Comparison of ENCODE assay signal across 1 cellular context in the genomic region with DNA sequence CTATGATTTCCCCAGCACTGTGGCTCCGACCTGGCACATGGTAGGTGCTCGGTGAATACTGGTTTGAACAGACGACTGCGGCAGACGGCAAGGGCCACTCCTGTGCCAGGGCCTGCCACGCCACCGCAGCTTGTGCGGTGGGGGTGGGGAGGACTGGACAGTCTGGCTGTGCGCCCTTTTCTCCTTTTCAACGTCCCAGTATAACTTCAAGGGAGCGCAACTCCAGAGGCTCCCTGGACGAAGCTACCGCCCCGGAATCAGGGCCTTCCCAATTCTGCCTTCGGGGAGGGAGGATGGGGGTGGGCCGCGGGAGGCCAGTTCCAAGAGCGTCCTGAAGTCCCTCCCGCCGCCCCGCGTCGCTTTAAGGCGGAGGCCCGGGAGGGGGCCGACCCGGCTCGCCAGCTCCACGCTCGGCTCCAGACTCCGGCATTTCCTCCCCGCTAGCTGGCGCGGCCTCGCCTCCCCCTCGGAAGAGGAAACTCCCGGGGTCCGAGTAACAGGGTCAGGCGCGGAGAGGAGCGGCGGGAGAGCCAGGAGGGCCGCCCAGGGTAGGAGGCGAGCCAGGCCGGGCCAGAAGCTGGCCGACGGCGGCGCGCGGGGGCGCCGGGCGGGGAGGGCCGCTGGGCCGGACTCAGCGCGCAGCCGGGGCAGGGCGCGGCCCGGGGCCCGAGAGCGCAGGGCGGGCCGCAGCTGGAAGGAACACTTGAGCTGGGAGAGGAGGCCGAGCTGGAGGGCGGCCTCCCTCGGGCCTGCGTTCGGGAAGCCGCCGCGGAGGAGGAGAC.
TF ChIP-seq lines count a peak whose summit lies in the region.

A gene (plus strand): TSS at position 388 of the 782 bp plus-strand sequence. CDS start 498 bp downstream, outside the sequence.

TF ChIP-seq in K562, 482 proteins besides CTCF, POLR2A, EP300 and RAD21 (continued from another document and continues in another):
- TF ChIP-seq, protein P1, sequence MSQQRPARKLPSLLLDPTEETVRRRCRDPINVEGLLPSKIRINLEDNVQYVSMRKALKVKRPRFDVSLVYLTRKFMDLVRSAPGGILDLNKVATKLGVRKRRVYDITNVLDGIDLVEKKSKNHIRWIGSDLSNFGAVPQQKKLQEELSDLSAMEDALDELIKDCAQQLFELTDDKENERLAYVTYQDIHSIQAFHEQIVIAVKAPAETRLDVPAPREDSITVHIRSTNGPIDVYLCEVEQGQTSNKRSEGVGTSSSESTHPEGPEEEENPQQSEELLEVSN (IDR thresholded peaks at IDR 0.05; ENCODE audit: borderline replicate concordance in 1 of 2, extremely low read depth in 1 of 2, insufficient read depth in 1 of 2, insufficient read length in 1 of 2, low read depth in 1 of 2, low read length in 1 of 2, poor library complexity in 1 of 2, severe bottlenecking in 1 of 2): peak in 1 of 2 experiments; percentile 34
- TF ChIP-seq GATAD2B (IDR thresholded peaks at IDR 0.05; ENCODE audit: borderline replicate concordance) (peak; percentile 52; the same call in 1 of the 2 replicates), ATF7 (IDR thresholded peaks at IDR 0.05) (peak; percentile 50; the same call in 1 of the 2 replicates), HMGN3 (IDR thresholded peaks at IDR 0.05; ENCODE audit: borderline replicate concordance, extremely low read depth, insufficient read length, low read depth, low read length) (peak; percentile 13), SUPT5H (IDR thresholded peaks at IDR 0.05) (peak; percentile 50; the same call in 1 of the 2 replicates), RBBP5 (IDR thresholded peaks at IDR 0.05; ENCODE audit: borderline replicate concordance, insufficient read depth, low read length, poor library complexity, severe bottlenecking) (peak; percentile 58), POLR2B (IDR thresholded peaks at IDR 0.05; ENCODE audit: low read depth, partially characterized antibody) (peak; percentile 39), NRF1 (conservative IDR thresholded peaks at IDR 0.05 in 1 of 2, IDR thresholded peaks at IDR 0.05 in 1 of 2) (peak in 1 of 2 experiments; percentile 13; a peak in 1 of 4 replicates), NEUROD1 (IDR thresholded peaks at IDR 0.05; ENCODE audit: borderline replicate concordance, low read depth, low read length, partially characterized antibody) (peak; percentile 28), STAT5A (IDR thresholded peaks at IDR 0.05; ENCODE audit: borderline replicate concordance, low read length) (no peak), ZNF561 (CRISPR knock-in tag; conservative IDR thresholded peaks at IDR 0.05) (no peak), ZNF133 (CRISPR knock-in tag; IDR thresholded peaks at IDR 0.05) (no peak), TFAM (CRISPR knock-in tag; conservative IDR thresholded peaks at IDR 0.05) (no peak), MTA3 (IDR thresholded peaks at IDR 0.05; ENCODE audit: borderline replicate concordance) (peak; percentile 41; the same call in 1 of the 2 replicates), MAZ (CRISPR knock-in tag; conservative IDR thresholded peaks at IDR 0.05 in 1 of 2, IDR thresholded peaks at IDR 0.05 in 1 of 2) (peak; percentile 53 to 83; a peak in 3 of 4 replicates), FOXK2 (conservative IDR thresholded peaks at IDR 0.05 in 1 of 2, IDR thresholded peaks at IDR 0.05 in 1 of 2; ENCODE audit: low read depth in 2 of 2) (0 out of 4 replicates have a peak, but pooled peaks of 1 of the 2 experiments have one; percentile 28), ZFX (CRISPR knock-in tag; IDR thresholded peaks at IDR 0.05) (peak; percentile 93), MYC (IDR thresholded peaks at IDR 0.05; ENCODE audit: low read depth, low read length) (0 out of 2 replicates have a peak, but pooled peaks have one; percentile 12), MYC (CRISPR knock-in tag; IDR thresholded peaks at IDR 0.05; ENCODE audit: borderline replicate concordance, low read depth) (no peak), L3MBTL2 (IDR thresholded peaks at IDR 0.05) (peak; percentile 54; the same call in 1 of the 2 replicates), MXI1 (IDR thresholded peaks at IDR 0.05; ENCODE audit: low read depth, low read length) (no peak), KDM5B (IDR thresholded peaks at IDR 0.05; ENCODE audit: insufficient replicate concordance, low read depth, low read length) (peak; percentile 64), YY1 (IDR thresholded peaks at IDR 0.05; ENCODE audit: borderline replicate concordance in 1 of 3, control insufficient read depth in 1 of 3, extremely low read depth in 1 of 3, insufficient read depth in 3 of 3, insufficient read length in 1 of 3, insufficient replicate concordance in 2 of 3, low read depth in 1 of 3, low read length in 2 of 3) (peak in 1 of 3 experiments; percentile 7), CXXC5 (CRISPR knock-in tag; IDR thresholded peaks at IDR 0.05) (peak; percentile 68)
- TF ChIP-seq, protein P2, sequence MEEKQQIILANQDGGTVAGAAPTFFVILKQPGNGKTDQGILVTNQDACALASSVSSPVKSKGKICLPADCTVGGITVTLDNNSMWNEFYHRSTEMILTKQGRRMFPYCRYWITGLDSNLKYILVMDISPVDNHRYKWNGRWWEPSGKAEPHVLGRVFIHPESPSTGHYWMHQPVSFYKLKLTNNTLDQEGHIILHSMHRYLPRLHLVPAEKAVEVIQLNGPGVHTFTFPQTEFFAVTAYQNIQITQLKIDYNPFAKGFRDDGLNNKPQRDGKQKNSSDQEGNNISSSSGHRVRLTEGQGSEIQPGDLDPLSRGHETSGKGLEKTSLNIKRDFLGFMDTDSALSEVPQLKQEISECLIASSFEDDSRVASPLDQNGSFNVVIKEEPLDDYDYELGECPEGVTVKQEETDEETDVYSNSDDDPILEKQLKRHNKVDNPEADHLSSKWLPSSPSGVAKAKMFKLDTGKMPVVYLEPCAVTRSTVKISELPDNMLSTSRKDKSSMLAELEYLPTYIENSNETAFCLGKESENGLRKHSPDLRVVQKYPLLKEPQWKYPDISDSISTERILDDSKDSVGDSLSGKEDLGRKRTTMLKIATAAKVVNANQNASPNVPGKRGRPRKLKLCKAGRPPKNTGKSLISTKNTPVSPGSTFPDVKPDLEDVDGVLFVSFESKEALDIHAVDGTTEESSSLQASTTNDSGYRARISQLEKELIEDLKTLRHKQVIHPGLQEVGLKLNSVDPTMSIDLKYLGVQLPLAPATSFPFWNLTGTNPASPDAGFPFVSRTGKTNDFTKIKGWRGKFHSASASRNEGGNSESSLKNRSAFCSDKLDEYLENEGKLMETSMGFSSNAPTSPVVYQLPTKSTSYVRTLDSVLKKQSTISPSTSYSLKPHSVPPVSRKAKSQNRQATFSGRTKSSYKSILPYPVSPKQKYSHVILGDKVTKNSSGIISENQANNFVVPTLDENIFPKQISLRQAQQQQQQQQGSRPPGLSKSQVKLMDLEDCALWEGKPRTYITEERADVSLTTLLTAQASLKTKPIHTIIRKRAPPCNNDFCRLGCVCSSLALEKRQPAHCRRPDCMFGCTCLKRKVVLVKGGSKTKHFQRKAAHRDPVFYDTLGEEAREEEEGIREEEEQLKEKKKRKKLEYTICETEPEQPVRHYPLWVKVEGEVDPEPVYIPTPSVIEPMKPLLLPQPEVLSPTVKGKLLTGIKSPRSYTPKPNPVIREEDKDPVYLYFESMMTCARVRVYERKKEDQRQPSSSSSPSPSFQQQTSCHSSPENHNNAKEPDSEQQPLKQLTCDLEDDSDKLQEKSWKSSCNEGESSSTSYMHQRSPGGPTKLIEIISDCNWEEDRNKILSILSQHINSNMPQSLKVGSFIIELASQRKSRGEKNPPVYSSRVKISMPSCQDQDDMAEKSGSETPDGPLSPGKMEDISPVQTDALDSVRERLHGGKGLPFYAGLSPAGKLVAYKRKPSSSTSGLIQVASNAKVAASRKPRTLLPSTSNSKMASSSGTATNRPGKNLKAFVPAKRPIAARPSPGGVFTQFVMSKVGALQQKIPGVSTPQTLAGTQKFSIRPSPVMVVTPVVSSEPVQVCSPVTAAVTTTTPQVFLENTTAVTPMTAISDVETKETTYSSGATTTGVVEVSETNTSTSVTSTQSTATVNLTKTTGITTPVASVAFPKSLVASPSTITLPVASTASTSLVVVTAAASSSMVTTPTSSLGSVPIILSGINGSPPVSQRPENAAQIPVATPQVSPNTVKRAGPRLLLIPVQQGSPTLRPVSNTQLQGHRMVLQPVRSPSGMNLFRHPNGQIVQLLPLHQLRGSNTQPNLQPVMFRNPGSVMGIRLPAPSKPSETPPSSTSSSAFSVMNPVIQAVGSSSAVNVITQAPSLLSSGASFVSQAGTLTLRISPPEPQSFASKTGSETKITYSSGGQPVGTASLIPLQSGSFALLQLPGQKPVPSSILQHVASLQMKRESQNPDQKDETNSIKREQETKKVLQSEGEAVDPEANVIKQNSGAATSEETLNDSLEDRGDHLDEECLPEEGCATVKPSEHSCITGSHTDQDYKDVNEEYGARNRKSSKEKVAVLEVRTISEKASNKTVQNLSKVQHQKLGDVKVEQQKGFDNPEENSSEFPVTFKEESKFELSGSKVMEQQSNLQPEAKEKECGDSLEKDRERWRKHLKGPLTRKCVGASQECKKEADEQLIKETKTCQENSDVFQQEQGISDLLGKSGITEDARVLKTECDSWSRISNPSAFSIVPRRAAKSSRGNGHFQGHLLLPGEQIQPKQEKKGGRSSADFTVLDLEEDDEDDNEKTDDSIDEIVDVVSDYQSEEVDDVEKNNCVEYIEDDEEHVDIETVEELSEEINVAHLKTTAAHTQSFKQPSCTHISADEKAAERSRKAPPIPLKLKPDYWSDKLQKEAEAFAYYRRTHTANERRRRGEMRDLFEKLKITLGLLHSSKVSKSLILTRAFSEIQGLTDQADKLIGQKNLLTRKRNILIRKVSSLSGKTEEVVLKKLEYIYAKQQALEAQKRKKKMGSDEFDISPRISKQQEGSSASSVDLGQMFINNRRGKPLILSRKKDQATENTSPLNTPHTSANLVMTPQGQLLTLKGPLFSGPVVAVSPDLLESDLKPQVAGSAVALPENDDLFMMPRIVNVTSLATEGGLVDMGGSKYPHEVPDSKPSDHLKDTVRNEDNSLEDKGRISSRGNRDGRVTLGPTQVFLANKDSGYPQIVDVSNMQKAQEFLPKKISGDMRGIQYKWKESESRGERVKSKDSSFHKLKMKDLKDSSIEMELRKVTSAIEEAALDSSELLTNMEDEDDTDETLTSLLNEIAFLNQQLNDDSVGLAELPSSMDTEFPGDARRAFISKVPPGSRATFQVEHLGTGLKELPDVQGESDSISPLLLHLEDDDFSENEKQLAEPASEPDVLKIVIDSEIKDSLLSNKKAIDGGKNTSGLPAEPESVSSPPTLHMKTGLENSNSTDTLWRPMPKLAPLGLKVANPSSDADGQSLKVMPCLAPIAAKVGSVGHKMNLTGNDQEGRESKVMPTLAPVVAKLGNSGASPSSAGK (IDR thresholded peaks at IDR 0.05): 0 out of 2 replicates have a peak, but pooled peaks have one; percentile 27
- TF ChIP-seq, protein P3, sequence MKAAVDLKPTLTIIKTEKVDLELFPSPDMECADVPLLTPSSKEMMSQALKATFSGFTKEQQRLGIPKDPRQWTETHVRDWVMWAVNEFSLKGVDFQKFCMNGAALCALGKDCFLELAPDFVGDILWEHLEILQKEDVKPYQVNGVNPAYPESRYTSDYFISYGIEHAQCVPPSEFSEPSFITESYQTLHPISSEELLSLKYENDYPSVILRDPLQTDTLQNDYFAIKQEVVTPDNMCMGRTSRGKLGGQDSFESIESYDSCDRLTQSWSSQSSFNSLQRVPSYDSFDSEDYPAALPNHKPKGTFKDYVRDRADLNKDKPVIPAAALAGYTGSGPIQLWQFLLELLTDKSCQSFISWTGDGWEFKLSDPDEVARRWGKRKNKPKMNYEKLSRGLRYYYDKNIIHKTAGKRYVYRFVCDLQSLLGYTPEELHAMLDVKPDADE (conservative IDR thresholded peaks at IDR 0.05; ENCODE audit: control insufficient read depth, low read depth, low read length): peak; percentile 18; the same call in 1 of the 2 replicates
- TF ChIP-seq, protein P4, sequence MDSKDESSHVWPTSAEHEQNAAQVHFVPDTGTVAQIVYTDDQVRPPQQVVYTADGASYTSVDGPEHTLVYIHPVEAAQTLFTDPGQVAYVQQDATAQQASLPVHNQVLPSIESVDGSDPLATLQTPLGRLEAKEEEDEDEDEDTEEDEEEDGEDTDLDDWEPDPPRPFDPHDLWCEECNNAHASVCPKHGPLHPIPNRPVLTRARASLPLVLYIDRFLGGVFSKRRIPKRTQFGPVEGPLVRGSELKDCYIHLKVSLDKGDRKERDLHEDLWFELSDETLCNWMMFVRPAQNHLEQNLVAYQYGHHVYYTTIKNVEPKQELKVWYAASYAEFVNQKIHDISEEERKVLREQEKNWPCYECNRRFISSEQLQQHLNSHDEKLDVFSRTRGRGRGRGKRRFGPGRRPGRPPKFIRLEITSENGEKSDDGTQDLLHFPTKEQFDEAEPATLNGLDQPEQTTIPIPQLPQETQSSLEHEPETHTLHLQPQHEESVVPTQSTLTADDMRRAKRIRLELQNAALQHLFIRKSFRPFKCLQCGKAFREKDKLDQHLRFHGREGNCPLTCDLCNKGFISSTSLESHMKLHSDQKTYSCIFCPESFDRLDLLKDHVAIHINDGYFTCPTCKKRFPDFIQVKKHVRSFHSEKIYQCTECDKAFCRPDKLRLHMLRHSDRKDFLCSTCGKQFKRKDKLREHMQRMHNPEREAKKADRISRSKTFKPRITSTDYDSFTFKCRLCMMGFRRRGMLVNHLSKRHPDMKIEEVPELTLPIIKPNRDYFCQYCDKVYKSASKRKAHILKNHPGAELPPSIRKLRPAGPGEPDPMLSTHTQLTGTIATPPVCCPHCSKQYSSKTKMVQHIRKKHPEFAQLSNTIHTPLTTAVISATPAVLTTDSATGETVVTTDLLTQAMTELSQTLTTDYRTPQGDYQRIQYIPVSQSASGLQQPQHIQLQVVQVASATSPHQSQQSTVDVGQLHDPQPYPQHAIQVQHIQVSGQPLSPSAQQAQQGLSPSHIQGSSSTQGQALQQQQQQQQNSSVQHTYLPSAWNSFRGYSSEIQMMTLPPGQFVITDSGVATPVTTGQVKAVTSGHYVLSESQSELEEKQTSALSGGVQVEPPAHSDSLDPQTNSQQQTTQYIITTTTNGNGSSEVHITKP (IDR thresholded peaks at IDR 0.05; ENCODE audit: partially characterized antibody): peak; percentile 96
- TF ChIP-seq, protein P5, sequence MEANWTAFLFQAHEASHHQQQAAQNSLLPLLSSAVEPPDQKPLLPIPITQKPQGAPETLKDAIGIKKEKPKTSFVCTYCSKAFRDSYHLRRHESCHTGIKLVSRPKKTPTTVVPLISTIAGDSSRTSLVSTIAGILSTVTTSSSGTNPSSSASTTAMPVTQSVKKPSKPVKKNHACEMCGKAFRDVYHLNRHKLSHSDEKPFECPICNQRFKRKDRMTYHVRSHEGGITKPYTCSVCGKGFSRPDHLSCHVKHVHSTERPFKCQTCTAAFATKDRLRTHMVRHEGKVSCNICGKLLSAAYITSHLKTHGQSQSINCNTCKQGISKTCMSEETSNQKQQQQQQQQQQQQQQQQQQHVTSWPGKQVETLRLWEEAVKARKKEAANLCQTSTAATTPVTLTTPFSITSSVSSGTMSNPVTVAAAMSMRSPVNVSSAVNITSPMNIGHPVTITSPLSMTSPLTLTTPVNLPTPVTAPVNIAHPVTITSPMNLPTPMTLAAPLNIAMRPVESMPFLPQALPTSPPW (CRISPR knock-in tag; IDR thresholded peaks at IDR 0.05): peak; percentile 70
- TF ChIP-seq, protein P6, sequence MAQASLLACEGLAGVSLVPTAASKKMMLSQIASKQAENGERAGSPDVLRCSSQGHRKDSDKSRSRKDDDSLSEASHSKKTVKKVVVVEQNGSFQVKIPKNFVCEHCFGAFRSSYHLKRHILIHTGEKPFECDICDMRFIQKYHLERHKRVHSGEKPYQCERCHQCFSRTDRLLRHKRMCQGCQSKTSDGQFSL (CRISPR knock-in tag; IDR thresholded peaks at IDR 0.05): no peak
- TF ChIP-seq, protein P6 (tag; IDR thresholded peaks at IDR 0.05): 0 out of 4 replicates have a peak, but pooled peaks of 1 of the 2 experiments have one; percentile 41
- TF ChIP-seq, protein P7, sequence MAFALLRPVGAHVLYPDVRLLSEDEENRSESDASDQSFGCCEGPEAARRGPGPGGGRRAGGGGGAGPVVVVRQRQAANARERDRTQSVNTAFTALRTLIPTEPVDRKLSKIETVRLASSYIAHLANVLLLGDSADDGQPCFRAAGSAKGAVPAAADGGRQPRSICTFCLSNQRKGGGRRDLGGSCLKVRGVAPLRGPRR (CRISPR knock-in tag; IDR thresholded peaks at IDR 0.05): no peak
